Comparison of ENCODE assay signal across 29 cellular contexts in genomic region chr1:100483230-100483629, GRCh38. TPM values are rescaled to one million over a fixed set of nuclear protein-coding genes. Genes with fewer than 3 reads are reported as not detected.
"Had no signal": no experiment of that assay in that cellular context is flagged by ENCODE, and none has a peak within 500 bp of the region (broad histone marks: within the 10 kb centered on the region; RNA-seq: fewer than 3 reads in every experiment).

No MANE protein-coding gene starts in this region.

- H3K36me3 ChIP-seq: left ventricle myocardium inferior, prostate gland, right atrium auricular region, thyroid gland had no signal

- DNase-seq: dermis blood vessel endothelial cell; effector memory CD4-positive, alpha-beta T cell; foreskin melanocyte; hypothalamus; immature natural killer cell; islet precursor cell; kidney glomerular epithelial cell; left colon; left ventricle myocardium inferior; lower lobe of right lung; naive thymus-derived CD8-positive, alpha-beta T cell; nephron progenitor cell; nucleus accumbens; sigmoid colon; stimulated activated CD4-positive, alpha-beta T cell treated with anti-CD3 and anti-CD28 coated beads, Interleukin-2, amount 100 ng/mL, for 24 hours; stimulated activated CD4-positive, alpha-beta T cell treated with anti-CD3 and anti-CD28 coated beads, Interleukin-4, amount 100 ng/mL, for 24 hours; stimulated activated naive CD4-positive, alpha-beta T cell treated with Interleukin-2 at 50 U/mL for 16 hours; stomach; thyroid gland; trophoblast cell had no signal

- H3K27ac ChIP-seq: esophagus muscularis mucosa, left ventricle myocardium inferior, lower lobe of right lung, prostate gland, right atrium auricular region, sigmoid colon, stomach, thyroid gland, vagina had no signal

- H3K4me3 ChIP-seq: esophagus muscularis mucosa, left ventricle myocardium inferior, lower lobe of right lung, prostate gland, right atrium auricular region, sigmoid colon, stomach, thyroid gland, vagina had no signal

- H3K27me3 ChIP-seq: esophagus muscularis mucosa, right atrium auricular region, sigmoid colon, stomach, thyroid gland, vagina had no signal

- H3K9me3 ChIP-seq: esophagus muscularis mucosa, left ventricle myocardium inferior, lower lobe of right lung, prostate gland, right atrium auricular region, sigmoid colon, stomach, thyroid gland, vagina had no signal

- ATAC-seq: left colon; lower lobe of right lung; naive thymus-derived CD8-positive, alpha-beta T cell; stimulated activated effector memory CD8-positive, alpha-beta T cell treated with anti-CD3 and anti-CD28 coated beads, Interleukin-12 subunit alpha, Interleukin-12 subunit beta, amount 100 ng/mL, for 72 hours had no signal

- FAIRE-seq: endothelial cell of umbilical vein had no signal

- H3K4me1 ChIP-seq: esophagus muscularis mucosa, lower lobe of right lung, right atrium auricular region, sigmoid colon, thyroid gland, vagina had no signal

RNA-seq across cellular contexts. Expression of gene GPR88, which starts 54.7 kb away (rescaled TPM):
- total RNA-seq: dermis blood vessel endothelial cell, epithelial cell of proximal tubule, fibroblast of lung, left ventricle myocardium inferior, osteocyte had no signal
- polyA plus RNA-seq: fibroblast of lung; immature natural killer cell; naive thymus-derived CD8-positive, alpha-beta T cell had no signal
